ENCODE assay signal across 26 cellular contexts in genomic region chr7:43604251-43604650, GRCh38. TPM values are rescaled to one million over a fixed set of nuclear protein-coding genes. Genes with fewer than 3 reads are reported as not detected.
DNase-seq lines count a peak whose midpoint lies in the region; ATAC-seq and TF ChIP-seq lines count a peak whose summit lies in the region.
"Had no signal": no experiment of that assay in that cellular context is flagged by ENCODE, and none has a peak within 500 bp of the region (broad histone marks: within the 10 kb centered on the region; RNA-seq: fewer than 3 reads in every experiment).

No MANE protein-coding gene starts in this region.

- H3K36me3 ChIP-seq in HCT116 (ENCODE audit: control insufficient read depth in 1 of 2, insufficient read depth in 2 of 2, low read length in 2 of 2): 0 out of 4 replicates have a peak, but pooled peaks cover 3 to 6% of the 10 kb centered on the region in 2 experiments
- H3K36me3 ChIP-seq: WERI-Rb-1 had no signal

- H3K27ac Mint-ChIP-seq in activated naive CD4-positive, alpha-beta T cell treated with anti-CD3 and anti-CD28 coated beads for 36 hours: peak overlapping the region; percentile 19
- H3K27ac Mint-ChIP-seq in activated naive CD4-positive, alpha-beta T cell treated with anti-CD3 and anti-CD28 coated beads, Interleukin-2, amount 50 U/mL, for 72 hours: peak overlapping the region in 1 of 2 donors; percentile 6
- peak overlapping the region; percentile 71 for H3K27ac Mint-ChIP-seq in activated naive CD8-positive, alpha-beta T cell treated with anti-CD3 and anti-CD28 coated beads, Interleukin-2, amount 50 U/mL, for 24 hours
- peak overlapping the region; percentile 29 to 77 for H3K27ac Mint-ChIP-seq in natural killer cell

- H3K4me3 Mint-ChIP-seq in activated naive CD4-positive, alpha-beta T cell treated with anti-CD3 and anti-CD28 coated beads for 36 hours: no peak overlapping the region
- H3K4me3 Mint-ChIP-seq in activated naive CD8-positive, alpha-beta T cell treated with anti-CD3 and anti-CD28 coated beads, Interleukin-2, amount 50 U/mL, for 24 hours: no peak overlapping the region
- H3K4me3 Mint-ChIP-seq in natural killer cell: peak overlapping the region; percentile 61

- H3K4me1 Mint-ChIP-seq in activated naive CD4-positive, alpha-beta T cell treated with anti-CD3 and anti-CD28 coated beads for 36 hours (ENCODE audit: low read depth): peaks cover 46% of the 10 kb centered on the region
- peaks cover 56% of the 10 kb centered on the region for H3K4me1 Mint-ChIP-seq in activated naive CD8-positive, alpha-beta T cell treated with anti-CD3 and anti-CD28 coated beads, Interleukin-2, amount 50 U/mL, for 24 hours
- H3K4me1 Mint-ChIP-seq in natural killer cell: peaks cover 44 to 47% of the 10 kb centered on the region in 2 donors

- no peak overlapping the region for H2AFZ ChIP-seq in HCT116 (ENCODE audit: low read depth, low read length, poor library complexity, severe bottlenecking)

- peaks cover 7% of the 10 kb centered on the region for H3K9me3 Mint-ChIP-seq in activated naive CD4-positive, alpha-beta T cell treated with anti-CD3 and anti-CD28 coated beads for 36 hours
- no peaks in the 10 kb centered on the region for H3K9me3 Mint-ChIP-seq in activated naive CD4-positive, alpha-beta T cell treated with anti-CD3 and anti-CD28 coated beads, Interleukin-2, amount 50 U/mL, for 72 hours
- peaks cover 9% of the 10 kb centered on the region for H3K9me3 Mint-ChIP-seq in activated naive CD8-positive, alpha-beta T cell treated with anti-CD3 and anti-CD28 coated beads, Interleukin-2, amount 50 U/mL, for 24 hours
- no peaks in the 10 kb centered on the region for H3K9me3 Mint-ChIP-seq in natural killer cell

- CTCF ChIA-PET in activated naive CD4-positive, alpha-beta T cell treated with anti-CD3 and anti-CD28 coated beads for 36 hours (lab: Charles Lee): interaction anchor here (3.0 to 3.5 kb wide), 2 partner anchors 13 to 22 kb away, joined by 9 to 25 read pairs; partner anchors contain the start of gene STK17A
- CTCF ChIA-PET in HCT116 (lab: Charles Lee): no interaction called here

- no peaks in the 10 kb centered on the region for H3K4me1 ChIP-seq in HCT116 (ENCODE audit: control insufficient read depth in 1 of 2, insufficient read depth in 2 of 2, low read length in 2 of 2)
- H3K4me1 ChIP-seq: Peyer's patch had no signal

- H3K27me3 Mint-ChIP-seq in activated naive CD4-positive, alpha-beta T cell treated with anti-CD3 and anti-CD28 coated beads for 36 hours (ENCODE audit: low read depth): no peaks in the 10 kb centered on the region
- H3K27me3 Mint-ChIP-seq in activated naive CD8-positive, alpha-beta T cell treated with anti-CD3 and anti-CD28 coated beads, Interleukin-2, amount 50 U/mL, for 24 hours: no peaks in the 10 kb centered on the region
- H3K27me3 Mint-ChIP-seq in natural killer cell (ENCODE audit: low read depth in 2 of 2): no peaks in the 10 kb centered on the region

- H3K36me3 Mint-ChIP-seq in activated naive CD4-positive, alpha-beta T cell treated with anti-CD3 and anti-CD28 coated beads for 36 hours (ENCODE audit: low read depth): peaks cover 31% of the 10 kb centered on the region
- peaks cover 12 to 32% of the 10 kb centered on the region in 2 donors for H3K36me3 Mint-ChIP-seq in activated naive CD4-positive, alpha-beta T cell treated with anti-CD3 and anti-CD28 coated beads, Interleukin-2, amount 50 U/mL, for 72 hours
- peaks cover 37% of the 10 kb centered on the region for H3K36me3 Mint-ChIP-seq in activated naive CD8-positive, alpha-beta T cell treated with anti-CD3 and anti-CD28 coated beads, Interleukin-2, amount 50 U/mL, for 24 hours (ENCODE audit: low read depth)
- H3K36me3 Mint-ChIP-seq in natural killer cell: peaks cover 23% of the 10 kb centered on the region

- TF ChIP-seq RAD21 in HCT116 (IDR thresholded peaks at IDR 0.05; ENCODE audit: low read depth): no peak

- RAD21 ChIA-PET in HCT116 (lab: Charles Lee; ENCODE audit: low non-redundant PET in 1 of 2, low total read pairs in 2 of 2, uncharacterized antibody in 2 of 2, unreplicated experiment in 2 of 2): no interaction called here

- no TSS peak for BruUV-seq in HCT116 (replicated peaks; lab: Mats Ljungman, UMichigan)

- no peak for ATAC-seq in activated naive CD4-positive, alpha-beta T cell treated with anti-CD3 and anti-CD28 coated beads, Interleukin-2, amount 50 U/mL, for 72 hours
- no peak for ATAC-seq in HCT116
- ATAC-seq in activated naive CD8-positive, alpha-beta T cell treated with anti-CD3 and anti-CD28 coated beads, Interleukin-2, amount 50 U/mL, for 24 hours: no peak
- no peak for ATAC-seq in natural killer cell
- ATAC-seq: left lobe of liver, sciatic nerve had no signal

- no peaks in the 10 kb centered on the region for H3K9me2 ChIP-seq in HCT116 (ENCODE audit: insufficient read depth)

- H3K9ac ChIP-seq in HCT116 (ENCODE audit: low read length): no peak overlapping the region

- no peak overlapping the region for H3K4me3 ChIP-seq in HCT116 (replicated peaks in 1 of 2; ENCODE audit: low read depth in 1 of 2, low read length in 2 of 2)
- H3K4me3 ChIP-seq: Peyer's patch, tibial nerve had no signal

- intact Hi-C loops in activated naive CD4-positive, alpha-beta T cell treated with anti-CD3 and anti-CD28 coated beads for 36 hours (cut with micrococcal nuclease): no loop called here
- intact Hi-C loops in HCT116 (cut with micrococcal nuclease) (no loop called here), natural killer cell (cut with micrococcal nuclease) (no loop called here)

- POLR2A ChIA-PET in HCT116 (lab: Charles Lee): interaction anchor here (1.6 kb wide), 1 partner anchor 22 kb away, joined by 4 read pairs; the partner anchor contains the start of gene STK17A

- H3K4me2 ChIP-seq in HCT116 (ENCODE audit: low read length): no peak overlapping the region

- no peak for DNase-seq in activated naive CD4-positive, alpha-beta T cell treated with anti-CD3 and anti-CD28 coated beads for 36 hours
- DNase-seq in activated naive CD4-positive, alpha-beta T cell treated with anti-CD3 and anti-CD28 coated beads, Interleukin-2, amount 50 U/mL, for 72 hours (ENCODE audit: low spot score in 2 of 2): no peak
- no peak for DNase-seq in HCT116 (ENCODE audit: low read depth, low spot score)
- DNase-seq in activated naive CD8-positive, alpha-beta T cell treated with anti-CD3 and anti-CD28 coated beads, Interleukin-2, amount 50 U/mL, for 24 hours: no peak
- DNase-seq in natural killer cell: no peak
- DNase-seq in NCI-H748 treated with DMSO at 0.1 percent for 48 hours (lab: John Stamatoyannopoulos, UW): no peak
- DNase-seq in T-helper 9 cell: no peak
- no peak for DNase-seq in DMS153 treated with DMSO at 0.1 percent for 48 hours (lab: John Stamatoyannopoulos, UW; ENCODE audit: unreplicated experiment)
- DNase-seq: ACHN; activated CD4-positive, alpha-beta T cell treated with anti-CD3 and anti-CD28 coated beads, Interleukin-2, amount 50 U/mL, for 1 hour; caudate nucleus; COR-L47; cortex of kidney; effector memory CD4-positive, alpha-beta T cell; IMR-90; NCI-H446; NCI-H774; Peyer's patch; SHP77; stimulated activated CD8-positive, alpha-beta memory T cell treated with anti-CD3 and anti-CD28 coated beads, Interleukin-4, amount 100 ng/mL, for 48 hours; SW 1271; WERI-Rb-1 had no signal

- TF ChIP-seq POLR2A in HCT116 (IDR thresholded peaks at IDR 0.05; ENCODE audit: borderline replicate concordance, extremely low read depth, insufficient read depth, insufficient read length): no peak

- peaks cover 11% of the 10 kb centered on the region for H3K79me2 ChIP-seq in HCT116 (ENCODE audit: insufficient read depth, low read length)

- no peaks in the 10 kb centered on the region for H3K27me3 ChIP-seq in HCT116 (ENCODE audit: insufficient read depth, low read length)
- H3K27me3 ChIP-seq: neutrophil, Peyer's patch, tibial nerve had no signal

- no peaks in the 10 kb centered on the region for H4K20me1 ChIP-seq in HCT116 (ENCODE audit: insufficient read depth)

- peaks cover 0 to 8% of the 10 kb centered on the region in 2 experiments; a peak in 1 of 4 replicates for H3K9me3 ChIP-seq in HCT116 (ENCODE audit: control insufficient read depth in 1 of 2, insufficient read depth in 1 of 2, low read depth in 1 of 2, low read length in 2 of 2)
- H3K9me3 ChIP-seq: neutrophil, Peyer's patch, tibial nerve had no signal

- TF ChIP-seq CTCF in HCT116 (IDR thresholded peaks at IDR 0.05 in 2 of 3, conservative IDR thresholded peaks at IDR 0.05 in 1 of 3; ENCODE audit: borderline replicate concordance in 1 of 3, insufficient read depth in 1 of 3, low read depth in 2 of 3, low read length in 2 of 3) (no peak), natural killer cell (IDR thresholded peaks at IDR 0.05) (no peak)

- H3K27ac ChIP-seq in HCT116 (ENCODE audit: low read depth, low read length): no peak overlapping the region
- H3K27ac ChIP-seq: neutrophil, Peyer's patch, tibial nerve, WERI-Rb-1 had no signal

TF ChIP-seq in HCT116, 20 proteins besides CTCF, POLR2A, EP300 and RAD21 (continues in another document):
- no peak for TF ChIP-seq POLR2AphosphoS5 (IDR thresholded peaks at IDR 0.05; ENCODE audit: low read depth, low read length)

RNA-seq across cellular contexts. Expression of gene STK17A, which starts 21.3 kb away (rescaled TPM):
- total RNA-seq in activated naive CD4-positive, alpha-beta T cell treated with anti-CD3 and anti-CD28 coated beads for 36 hours: 10 to 100 TPM; 48.9 to 52.8 TPM
- 10 to 100 TPM; 52.0 to 71.9 TPM for total RNA-seq in activated naive CD4-positive, alpha-beta T cell treated with anti-CD3 and anti-CD28 coated beads, Interleukin-2, amount 50 U/mL, for 72 hours
- 14.8 TPM for total RNA-seq in HCT116 (2021; ENCODE audit: unreplicated experiment)
- 3.2 and 5.8 TPM in 2 replicates for polyA plus RNA-seq in HCT116 (2012)
- total RNA-seq in natural killer cell: 100 to 1,000 TPM in 2 of 3 donors, 10 to 100 TPM in 1; 92.9 to 135 (median 111) TPM
